ENCODE assay signal across 19 cellular contexts in the genomic region with DNA sequence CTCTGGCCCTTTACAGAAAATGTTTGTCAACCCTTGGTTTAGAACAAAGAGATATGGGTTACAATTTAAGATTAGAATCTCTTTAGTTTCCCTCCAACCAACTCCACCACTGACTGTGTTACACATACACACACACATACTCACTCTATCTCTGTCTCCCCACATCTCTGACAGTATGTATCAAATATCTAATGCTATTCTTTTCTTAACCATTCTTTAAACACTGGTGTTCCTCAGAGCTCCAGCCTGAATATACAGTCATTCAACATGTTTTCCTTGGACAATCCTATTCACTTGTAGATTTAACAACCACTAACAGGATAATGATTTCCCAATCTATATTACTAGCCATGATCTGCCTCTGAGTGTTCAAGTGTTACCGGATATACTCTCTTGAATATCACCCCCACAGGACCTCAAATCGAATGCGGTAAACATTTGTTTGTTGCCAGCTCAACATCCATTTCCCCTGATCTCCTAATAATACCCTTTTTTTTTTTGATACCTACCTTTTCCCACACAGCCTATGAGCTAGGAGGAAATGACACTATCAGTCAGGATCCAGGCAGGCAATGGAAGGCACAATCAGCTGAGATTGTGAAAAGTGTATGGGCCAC. TPM values are rescaled to one million over a fixed set of nuclear protein-coding genes. Genes with fewer than 3 reads are reported as not detected.
A peak's percentile ranks its signal among the peaks of the same experiment; 100 is the strongest.
DNase-seq lines count a peak whose midpoint lies in the region; ATAC-seq and TF ChIP-seq lines count a peak whose summit lies in the region.
"Had no signal": no experiment of that assay in that cellular context is flagged by ENCODE, and none has a peak within 500 bp of the region (broad histone marks: within the 10 kb centered on the region; RNA-seq: fewer than 3 reads in every experiment).

No MANE protein-coding gene starts in this region.

- H3K79me2 ChIP-seq in SK-N-SH (ENCODE audit: insufficient read depth) (no peaks in the 10 kb centered on the region), GM23338 (replicated peaks; ENCODE audit: insufficient read depth) (no peaks in the 10 kb centered on the region)

- no peak overlapping the region for H3K4me3 ChIP-seq in breast epithelium
- H3K4me3 ChIP-seq in SK-N-SH (ENCODE audit: low read depth in 2 of 2, low read length in 1 of 2) = no peak overlapping the region
- H3K4me3 ChIP-seq in GM23338 = no peak overlapping the region
- H3K4me3 ChIP-seq: pancreas, testis had no signal

- H3K36me3 ChIP-seq in breast epithelium = no peaks in the 10 kb centered on the region
- H3K36me3 ChIP-seq in SK-N-SH (replicated peaks in 1 of 2; ENCODE audit: control insufficient read depth in 1 of 2, insufficient read depth in 2 of 2, low read length in 1 of 2) = no peaks in the 10 kb centered on the region
- no peaks in the 10 kb centered on the region for H3K36me3 ChIP-seq in GM23338 (ENCODE audit: insufficient read depth)
- H3K36me3 ChIP-seq: pancreas had no signal

- H3K9me2 ChIP-seq in SK-N-SH = no peaks in the 10 kb centered on the region
- H3K9me2 ChIP-seq in GM23338 (ENCODE audit: insufficient read depth) = no peaks in the 10 kb centered on the region

- intact Hi-C loops in breast epithelium (cut with DNase I; ENCODE audit: low total_unique reads) (no loop called here), MCF 10A (cut with micrococcal nuclease) (no loop called here), Right ventricle myocardium inferior (cut with DNase I) (no loop called here)
- intact Hi-C loops in activated T-helper 2 cell treated with anti-CD3 and anti-CD28 coated beads, Interferon-gamma antibody, Interleukin-2, Interleukin-4, amounts not matched to agents 10 μg/mL and 5 μg/mL and 100 μg/mL, durations not matched to agents 14 hours and 24 hours and 36 hours (cut with micrococcal nuclease) = loop anchor here (1.0 to 5.0 kb wide), 3 partner anchors 29 to 199 kb away; no protein-coding TSS in a partner anchor

- no peaks in the 10 kb centered on the region for H4K20me1 ChIP-seq in SK-N-SH (ENCODE audit: insufficient read depth)
- no peaks in the 10 kb centered on the region for H4K20me1 ChIP-seq in GM23338 (replicated peaks; ENCODE audit: insufficient read depth)

- H3K27me3 ChIP-seq in breast epithelium (no peaks in the 10 kb centered on the region), SK-N-SH (ENCODE audit: insufficient read depth) (peaks cover 13% of the 10 kb centered on the region; the same call in 1 of the 2 replicates), GM23338 (ENCODE audit: insufficient read depth) (peaks cover 11% of the 10 kb centered on the region; the same call in 1 of the 2 replicates)
- H3K27me3 ChIP-seq: pancreas, testis had no signal

- H3F3A ChIP-seq in SK-N-SH (replicated peaks; ENCODE audit: insufficient read depth) (no peaks in the 10 kb centered on the region), GM23338 (replicated peaks; ENCODE audit: low read depth) (no peaks in the 10 kb centered on the region)

- H3K9ac ChIP-seq in SK-N-SH = no peak overlapping the region

- H3K36me3 Mint-ChIP-seq in MCF 10A (ENCODE audit: insufficient read depth, unreplicated experiment) (no peaks in the 10 kb centered on the region), immature natural killer cell (peaks cover 3 to 19% (median 6%) of the 10 kb centered on the region in 3 donors), GM23338 (ENCODE audit: low read depth) (no peaks in the 10 kb centered on the region)
- H3K36me3 Mint-ChIP-seq in activated T-helper 2 cell treated with anti-CD3 and anti-CD28 coated beads, Interferon-gamma antibody, Interleukin-2, Interleukin-4, amounts not matched to agents 10 μg/mL and 5 μg/mL and 100 μg/mL, durations not matched to agents 14 hours and 24 hours and 36 hours (ENCODE audit: low read depth) = peaks cover 42% of the 10 kb centered on the region

- no peak for TF ChIP-seq EP300 in SK-N-SH (IDR thresholded peaks at IDR 0.05; ENCODE audit: borderline replicate concordance in 1 of 2, low read depth in 1 of 2, low read length in 1 of 2)

- TF ChIP-seq CTCF in breast epithelium (IDR thresholded peaks at IDR 0.05) (no peak), MCF 10A (IDR thresholded peaks at IDR 0.05; ENCODE audit: unreplicated experiment) (no peak), SK-N-SH (IDR thresholded peaks at IDR 0.05) (no peak), GM23338 (conservative IDR thresholded peaks at IDR 0.05; ENCODE audit: low read depth in 2 of 2) (no peak)

- DNase-seq in breast epithelium (ENCODE audit: low spot score in 2 of 2) (no peak), MCF 10A (ENCODE audit: unreplicated experiment) (no peak), immature natural killer cell (no peak), Right ventricle myocardium inferior (ENCODE audit: missing footprints) (no peak), SK-N-SH (no peak), GM23338 (ENCODE audit: low spot score) (no peak)
- DNase-seq in activated T-helper 2 cell treated with anti-CD3 and anti-CD28 coated beads, Interferon-gamma antibody, Interleukin-2, Interleukin-4, amounts not matched to agents 10 μg/mL and 5 μg/mL and 100 μg/mL, durations not matched to agents 14 hours and 24 hours and 36 hours (ENCODE audit: low spot score) = no peak
- DNase-seq: activated CD4-positive, alpha-beta T cell treated with anti-CD3 and anti-CD28 coated beads for 4 hours; activated effector memory CD4-positive, alpha-beta T cell treated with Interleukin-2 at 50 U/mL for 16 hours; GDM1; HFFc6; NCI-H1436 treated with DMSO at 0.1 percent for 48 hours; NCI-H446; pancreas; SHP77; stimulated activated CD4-positive, alpha-beta T cell treated with anti-CD3 and anti-CD28 coated beads, Interleukin-2, amount 100 ng/mL, for 24 hours; testis had no signal

- no peak overlapping the region for H3K4me3 Mint-ChIP-seq in MCF 10A (ENCODE audit: unreplicated experiment)
- H3K4me3 Mint-ChIP-seq in activated T-helper 2 cell treated with anti-CD3 and anti-CD28 coated beads, Interferon-gamma antibody, Interleukin-2, Interleukin-4, amounts not matched to agents 10 μg/mL and 5 μg/mL and 100 μg/mL, durations not matched to agents 14 hours and 24 hours and 36 hours (ENCODE audit: low read depth) = peak overlapping the region; percentile 44
- no peak overlapping the region for H3K4me3 Mint-ChIP-seq in immature natural killer cell
- no peak overlapping the region for H3K4me3 Mint-ChIP-seq in GM23338
- H3K4me3 Mint-ChIP-seq: dendritic cell treated with granulocyte-macrophage colony-stimulating factor and Interleukin-4, amounts not matched to agents 40 ng/mL and 50 ng/mL, for 4 days; HFFc6 had no signal

- H3K27ac Mint-ChIP-seq in MCF 10A (ENCODE audit: low read depth, unreplicated experiment) (no peak overlapping the region), immature natural killer cell (peak overlapping the region in 4 of 6 donors; percentile 3 to 10 (median 6)), GM23338 (no peak overlapping the region)
- peak overlapping the region; percentile 95 for H3K27ac Mint-ChIP-seq in activated T-helper 2 cell treated with anti-CD3 and anti-CD28 coated beads, Interferon-gamma antibody, Interleukin-2, Interleukin-4, amounts not matched to agents 10 μg/mL and 5 μg/mL and 100 μg/mL, durations not matched to agents 14 hours and 24 hours and 36 hours
- H3K27ac Mint-ChIP-seq: HFFc6 had no signal

- H3K27ac ChIP-seq in breast epithelium = peak overlapping the region; percentile 46 to 77
- H3K27ac ChIP-seq in SK-N-SH (ENCODE audit: low read depth in 2 of 2, low read length in 1 of 2) = no peak overlapping the region
- H3K27ac ChIP-seq in GM23338 (ENCODE audit: low read depth) = no peak overlapping the region
- H3K27ac ChIP-seq: testis had no signal

- no peak overlapping the region for H2AFZ ChIP-seq in SK-N-SH (ENCODE audit: low read depth)
- no peak overlapping the region for H2AFZ ChIP-seq in GM23338

- TF ChIP-seq RAD21 in SK-N-SH (IDR thresholded peaks at IDR 0.05; ENCODE audit: low read length) = no peak

- CTCF ChIA-PET in MCF 10A (lab: Yijun Ruan, JAX) = interaction anchor here (0.7 to 2.9 kb wide), 2 partner anchors 48 to 76 kb away, joined by 3 to 18 read pairs; no protein-coding TSS in a partner anchor
- CTCF ChIA-PET in SK-N-SH (lab: Yijun Ruan, JAX) = interaction anchor here (1.2 kb wide), 1 partner anchor 48 kb away, joined by 3 read pairs; no protein-coding TSS in a partner anchor

- no peaks in the 10 kb centered on the region for H3K9me3 Mint-ChIP-seq in MCF 10A (ENCODE audit: unreplicated experiment)
- H3K9me3 Mint-ChIP-seq in activated T-helper 2 cell treated with anti-CD3 and anti-CD28 coated beads, Interferon-gamma antibody, Interleukin-2, Interleukin-4, amounts not matched to agents 10 μg/mL and 5 μg/mL and 100 μg/mL, durations not matched to agents 14 hours and 24 hours and 36 hours = no peaks in the 10 kb centered on the region
- H3K9me3 Mint-ChIP-seq in immature natural killer cell = no peaks in the 10 kb centered on the region
- no peaks in the 10 kb centered on the region for H3K9me3 Mint-ChIP-seq in GM23338
- H3K9me3 Mint-ChIP-seq: dendritic cell treated with granulocyte-macrophage colony-stimulating factor and Interleukin-4, amounts not matched to agents 40 ng/mL and 50 ng/mL, for 4 days; HFFc6 had no signal

- H3K4me1 ChIP-seq in breast epithelium = no peaks in the 10 kb centered on the region
- H3K4me1 ChIP-seq in SK-N-SH (ENCODE audit: control insufficient read depth in 1 of 2, insufficient read depth in 2 of 2, low read depth in 1 of 2, low read length in 1 of 2) = no peaks in the 10 kb centered on the region
- H3K4me1 ChIP-seq in GM23338 (ENCODE audit: insufficient read depth) = peaks cover 3% of the 10 kb centered on the region; the same call in 1 of the 2 replicates
- H3K4me1 ChIP-seq: testis had no signal

- WGBS in SK-N-SH (ENCODE audit: low lambda C conversion rate) = 67% methylated on average over 3 of the region's 3 CpGs

- POLR2A ChIA-PET in MCF 10A (lab: Yijun Ruan, JAX) (interaction anchor here (0.9 to 2.8 kb wide), 2 partner anchors 19 to 48 kb away, joined by 5 to 17 read pairs; partner anchors contain the start of gene MPZL2), SK-N-SH (lab: Yijun Ruan, JAX) (no interaction called here)

- H3K9me3 ChIP-seq in breast epithelium (no peaks in the 10 kb centered on the region), SK-N-SH (no peaks in the 10 kb centered on the region)
- H3K9me3 ChIP-seq: pancreas, testis had no signal

- no peak overlapping the region for H3K4me2 ChIP-seq in SK-N-SH
- no peak overlapping the region for H3K4me2 ChIP-seq in GM23338

- H3K27me3 Mint-ChIP-seq in MCF 10A (ENCODE audit: insufficient read depth, unreplicated experiment) (no peaks in the 10 kb centered on the region), immature natural killer cell (ENCODE audit: low read depth in 3 of 3) (peaks cover 0 to 2% (median 0%) of the 10 kb centered on the region in 3 donors), GM23338 (ENCODE audit: insufficient read depth, low read depth, poor library complexity) (peaks cover 11% of the 10 kb centered on the region)
- H3K27me3 Mint-ChIP-seq in activated T-helper 2 cell treated with anti-CD3 and anti-CD28 coated beads, Interferon-gamma antibody, Interleukin-2, Interleukin-4, amounts not matched to agents 10 μg/mL and 5 μg/mL and 100 μg/mL, durations not matched to agents 14 hours and 24 hours and 36 hours (ENCODE audit: low read depth) = no peaks in the 10 kb centered on the region
- H3K27me3 Mint-ChIP-seq: dendritic cell treated with granulocyte-macrophage colony-stimulating factor and Interleukin-4, amounts not matched to agents 40 ng/mL and 50 ng/mL, for 4 days had no signal

- peaks cover 29% of the 10 kb centered on the region for H3K4me1 Mint-ChIP-seq in MCF 10A (ENCODE audit: insufficient read depth, unreplicated experiment)
- H3K4me1 Mint-ChIP-seq in activated T-helper 2 cell treated with anti-CD3 and anti-CD28 coated beads, Interferon-gamma antibody, Interleukin-2, Interleukin-4, amounts not matched to agents 10 μg/mL and 5 μg/mL and 100 μg/mL, durations not matched to agents 14 hours and 24 hours and 36 hours (ENCODE audit: low read depth) = peaks cover 76% of the 10 kb centered on the region
- peaks cover 55 to 59% of the 10 kb centered on the region in 2 donors for H3K4me1 Mint-ChIP-seq in immature natural killer cell
- H3K4me1 Mint-ChIP-seq in GM23338 = peaks cover 14% of the 10 kb centered on the region

- BruUV-seq in MCF 10A (replicated peaks; lab: Mats Ljungman, UMichigan) = no TSS peak

- ATAC-seq in Right ventricle myocardium inferior = no peak
- no peak for ATAC-seq in GM23338

- TF ChIP-seq POLR2A in breast epithelium (IDR thresholded peaks at IDR 0.05) = no peak

RNA-seq across cellular contexts. Expression of gene MPZL3, which starts 6.1 kb away (rescaled TPM):
- 10 to 100 TPM in 2 of 3 donors, under 1 TPM in 1; 0.64 to 23.0 (median 13.1) TPM for total RNA-seq in breast epithelium
- 11.9 and 17.7 TPM in 2 replicates for total RNA-seq in MCF 10A (2022)
- total RNA-seq in activated T-helper 2 cell treated with anti-CD3 and anti-CD28 coated beads, Interferon-gamma antibody, Interleukin-2, Interleukin-4, amounts not matched to agents 10 μg/mL and 5 μg/mL and 100 μg/mL, durations not matched to agents 14 hours and 24 hours and 36 hours = 49.5 and 49.7 TPM in 2 replicates
- 1 to 10 TPM; 4.2 to 5.2 (median 4.8) TPM for polyA plus RNA-seq in immature natural killer cell
- total RNA-seq in Right ventricle myocardium inferior = 2.2 TPM
- polyA plus RNA-seq in SK-N-SH (2012; rRNA removed) = 0.38 and 0.70 TPM in 2 replicates
- 0.52 and 1.0 TPM in 2 replicates for polyA plus RNA-seq in SK-N-SH (2012; cell fraction: cytosol; rRNA removed)
- polyA plus RNA-seq in SK-N-SH (2012; cell fraction: nucleus; rRNA removed) = 0.23 and 0.43 TPM in 2 replicates
- 2.9 and 5.7 TPM in 2 replicates for total RNA-seq in GM23338 (2014; rRNA removed; shearing (Covaris generic))
- 0.92 and 1.3 TPM in 2 replicates for polyA plus RNA-seq in GM23338 (2016; fragmentation: Nextera tagmentation; extraction: Ambion mirVana)

RNA-seq across cellular contexts. Expression of gene MPZL2, which starts 18.0 kb away (rescaled TPM):
- total RNA-seq in breast epithelium (10 to 100 TPM in 2 of 3 donors, 1 to 10 TPM in 1; 4.6 to 73.1 (median 70.7) TPM), MCF 10A (2022) (7.0 and 13.7 TPM in 2 replicates), Right ventricle myocardium inferior (11.4 TPM)
- 13.9 and 14.6 TPM in 2 replicates for total RNA-seq in activated T-helper 2 cell treated with anti-CD3 and anti-CD28 coated beads, Interferon-gamma antibody, Interleukin-2, Interleukin-4, amounts not matched to agents 10 μg/mL and 5 μg/mL and 100 μg/mL, durations not matched to agents 14 hours and 24 hours and 36 hours
- polyA plus RNA-seq in immature natural killer cell (1 to 10 TPM in 1 of 3 donors, under 1 TPM in 2; 0.17 to 1.5 (median 0.49) TPM), SK-N-SH (2012; rRNA removed) (6.2 and 8.6 TPM in 2 replicates), GM23338 (2016; fragmentation: Nextera tagmentation; extraction: Ambion mirVana) (2.1 and 2.6 TPM in 2 replicates)
- polyA plus RNA-seq in SK-N-SH (2012; cell fraction: cytosol; rRNA removed) = 6.5 and 6.8 TPM in 2 replicates
- polyA plus RNA-seq in SK-N-SH (2012; cell fraction: nucleus; rRNA removed) = 5.9 and 9.3 TPM in 2 replicates
- total RNA-seq in GM23338 (2014; rRNA removed; shearing (Covaris generic)) = 2.8 and 4.2 TPM in 2 replicates
- total RNA-seq: HFFc6 had no signal

RNA-seq across cellular contexts. Expression of gene JAML, which starts 21.2 kb away (rescaled TPM):
- total RNA-seq in breast epithelium (10 to 100 TPM in 2 of 3 donors, 1 to 10 TPM in 1; 2.3 to 16.0 (median 15.7) TPM), MCF 10A (2022) (0.10 TPM in 1 of 2 replicates, not detected in the other), Right ventricle myocardium inferior (3.3 TPM)
- total RNA-seq in activated T-helper 2 cell treated with anti-CD3 and anti-CD28 coated beads, Interferon-gamma antibody, Interleukin-2, Interleukin-4, amounts not matched to agents 10 μg/mL and 5 μg/mL and 100 μg/mL, durations not matched to agents 14 hours and 24 hours and 36 hours = 377 and 389 TPM in 2 replicates
- polyA plus RNA-seq in immature natural killer cell (10 to 100 TPM; 16.8 to 37.7 (median 26.3) TPM), SK-N-SH (2012; rRNA removed) (not detected in 2 replicates), GM23338 (2016; fragmentation: Nextera tagmentation; extraction: Ambion mirVana) (0.26 and 1.0 TPM in 2 replicates)
- 0.04 and 0.05 TPM in 2 replicates for polyA plus RNA-seq in SK-N-SH (2012; cell fraction: cytosol; rRNA removed)
- 0.01 TPM in 1 of 2 replicates, not detected in the other for polyA plus RNA-seq in SK-N-SH (2012; cell fraction: nucleus; rRNA removed)
- 0.12 and 0.56 TPM in 2 replicates for total RNA-seq in GM23338 (2014; rRNA removed; shearing (Covaris generic))
- total RNA-seq: glomerular endothelial cell, HFFc6 had no signal

RNA-seq across cellular contexts. Expression of gene CD3E, which starts 58.5 kb away (rescaled TPM):
- total RNA-seq in breast epithelium = 1 to 10 TPM in 2 of 3 donors, under 1 TPM in 1; 0.66 to 6.0 (median 2.1) TPM
- not detected in 2 replicates for total RNA-seq in MCF 10A (2022)
- total RNA-seq in activated T-helper 2 cell treated with anti-CD3 and anti-CD28 coated beads, Interferon-gamma antibody, Interleukin-2, Interleukin-4, amounts not matched to agents 10 μg/mL and 5 μg/mL and 100 μg/mL, durations not matched to agents 14 hours and 24 hours and 36 hours = 518 and 529 TPM in 2 replicates
- 100 to 1,000 TPM in 2 of 3 donors, 10 to 100 TPM in 1; 50.4 to 456 (median 296) TPM for polyA plus RNA-seq in immature natural killer cell
- 0.70 TPM for total RNA-seq in Right ventricle myocardium inferior
- polyA plus RNA-seq in SK-N-SH (2012; rRNA removed) = not detected in 2 replicates
- polyA plus RNA-seq in SK-N-SH (2012; cell fraction: cytosol; rRNA removed) = not detected in 2 replicates
- not detected in 2 replicates for polyA plus RNA-seq in SK-N-SH (2012; cell fraction: nucleus; rRNA removed)
- total RNA-seq in GM23338 (2014; rRNA removed; shearing (Covaris generic)) = not detected in 2 replicates
- polyA plus RNA-seq in GM23338 (2016; fragmentation: Nextera tagmentation; extraction: Ambion mirVana) = not detected in 2 replicates
- total RNA-seq: glomerular endothelial cell, HFFc6 had no signal

Comparison
In these comparisons a context has a peak if more than half of its experiments do, and no peak if none do; other contexts are left out.
1. H3K27ac ChIP-seq: peak in breast epithelium (2 of 2); none in SK-N-SH (0 of 2) and GM23338 (single experiment).
2. H3K27ac Mint-ChIP-seq: peak in activated T-helper 2 cell treated with anti-CD3 and anti-CD28 coated beads, Interferon-gamma antibody, Interleukin-2, Interleukin-4, amounts not matched to agents 10 μg/mL and 5 μg/mL and 100 μg/mL, durations not matched to agents 14 hours and 24 hours and 36 hours (single experiment) and immature natural killer cell (4 of 6); none in MCF 10A (single experiment) and GM23338 (single experiment).
3. RNA of gene JAML, which starts 21.2 kb away (total RNA-seq): 377 to 389 TPM in activated T-helper 2 cell treated with anti-CD3 and anti-CD28 coated beads, Interferon-gamma antibody, Interleukin-2, Interleukin-4, amounts not matched to agents 10 μg/mL and 5 μg/mL and 100 μg/mL, durations not matched to agents 14 hours and 24 hours and 36 hours; 2.3 to 16.0 TPM in breast epithelium, 3.3 TPM in Right ventricle myocardium inferior (single experiment), 0.12 to 0.56 TPM in GM23338 and 0.10 TPM in MCF 10A; every median in the first group is over 10 times any median in the second.